In the genomic region with DNA sequence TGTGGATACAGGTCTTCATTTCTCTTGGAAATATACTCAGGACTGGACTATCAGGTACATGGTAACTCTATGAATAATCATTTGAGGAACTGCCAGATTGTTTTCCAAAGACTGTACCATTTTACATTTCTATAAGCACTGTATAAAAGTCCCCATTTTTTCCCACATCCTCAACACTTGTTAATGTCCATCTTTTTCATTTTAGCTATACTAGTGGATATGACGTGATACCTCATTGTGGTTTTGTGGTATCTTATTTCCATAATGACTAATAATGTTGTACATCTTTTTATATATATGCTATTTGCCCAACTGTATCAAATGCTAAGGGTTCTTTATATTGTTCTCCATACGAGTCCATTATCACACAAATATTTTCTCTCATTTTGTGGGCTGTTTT, we compare ENCODE assay signal across 18 cellular contexts.
"Had no signal": no experiment of that assay in that cellular context is flagged by ENCODE, and none has a peak within 500 bp of the region (broad histone marks: within the 10 kb centered on the region; RNA-seq: fewer than 3 reads in every experiment).

No MANE protein-coding gene starts in this region.

- H3K4me3 Mint-ChIP-seq: activated CD4-positive, alpha-beta T cell treated with anti-CD3 and anti-CD28 coated beads, Interleukin-2, amount 10 ng/mL, durations not matched to agents 24 days and 14 days had no signal

- H3K27ac Mint-ChIP-seq: activated CD4-positive, alpha-beta T cell treated with anti-CD3 and anti-CD28 coated beads, Interleukin-2, amount 10 ng/mL, durations not matched to agents 24 days and 14 days; activated T-helper 2 cell treated with anti-CD3 and anti-CD28 coated beads, Interferon-gamma antibody, Interleukin-2, Interleukin-4, amounts not matched to agents 10 μg/mL and 5 μg/mL and 100 μg/mL, durations not matched to agents 14 hours and 24 hours and 36 hours had no signal

- H3K9me3 Mint-ChIP-seq: activated CD4-positive, alpha-beta T cell treated with anti-CD3 and anti-CD28 coated beads, Interleukin-2, amount 10 ng/mL, durations not matched to agents 24 days and 14 days; activated T-helper 2 cell treated with anti-CD3 and anti-CD28 coated beads, Interferon-gamma antibody, Interleukin-2, Interleukin-4, amounts not matched to agents 10 μg/mL and 5 μg/mL and 100 μg/mL, durations not matched to agents 14 hours and 24 hours and 36 hours had no signal

- DNase-seq: activated CD4-positive, alpha-beta T cell treated with anti-CD3 and anti-CD28 coated beads, Interleukin-2, amount 10 ng/mL, durations not matched to agents 24 days and 14 days; activated CD8-positive, alpha-beta memory T cell treated with anti-CD3 and anti-CD28 coated beads, Interleukin-2, amount 50 U/mL, for 4 hours; activated naive CD4-positive, alpha-beta T cell treated with Interleukin-2 at 50 U/mL for 16 hours; adrenal gland; cerebellar nuclear complex; cortex of kidney; effector CD4-positive, alpha-beta T cell; esophagus squamous epithelium; left ventricle myocardium superior; mesenchymal stem cell; mucosa of descending colon; naive B cell; SW 1271; thyroid gland had no signal

- FAIRE-seq: astrocyte, bronchial epithelial cell, TTC549 had no signal

- ATAC-seq: left ventricle myocardium superior, mucosa of descending colon had no signal

- H3K27me3 Mint-ChIP-seq: activated CD4-positive, alpha-beta T cell treated with anti-CD3 and anti-CD28 coated beads, Interleukin-2, amount 10 ng/mL, durations not matched to agents 24 days and 14 days; naive B cell had no signal
